In genomic region chr3:55824406-55824805, GRCh38 we compare ENCODE assay signal across 35 cellular contexts.
"Had no signal": no experiment of that assay in that cellular context is flagged by ENCODE, and none has a peak within 500 bp of the region (broad histone marks: within the 10 kb centered on the region; RNA-seq: fewer than 3 reads in every experiment).

No MANE protein-coding gene starts in this region.

- H3K4me3 ChIP-seq: MG63 had no signal

- H3K4me2 ChIP-seq: KMS-11 had no signal

- H3K27me3 ChIP-seq: MG63 had no signal

- H3K36me3 ChIP-seq: MG63 had no signal

- DNase-seq: Karpas-422, Kasumi-1, MG63, MM.1S, MV-4-11, NCI-H1048, NCI-H1092, NCI-H1092 treated with DMSO at 0.1 percent for 48 hours, NCI-H1105, NCI-H1105 treated with DMSO at 0.1 percent for 48 hours, NCI-H1417, NCI-H1417 treated with DMSO at 0.1 percent for 48 hours, NCI-H1436 treated with DMSO at 0.1 percent for 48 hours, NCI-H146, NCI-H1694, NCI-H1694 treated with DMSO at 0.1 percent for 48 hours, NCI-H187, NCI-H187 treated with DMSO at 0.1 percent for 48 hours, NCI-H1930, NCI-H2029, NCI-H2029 treated with DMSO at 0.1 percent for 48 hours, NCI-H2081, NCI-H2081 treated with DMSO at 0.1 percent for 48 hours, NCI-H2107, NCI-H2171, NCI-H2171 treated with DMSO at 0.1 percent for 48 hours, NCI-H2227 treated with DMSO at 0.1 percent for 48 hours, NCI-H226, NCI-H345, NCI-H446, NCI-H446 treated with DMSO at 0.1 percent for 48 hours, NCI-H510A, NCI-H510A treated with DMSO at 0.1 percent for 48 hours, NCI-H524 had no signal

- H3K9me3 ChIP-seq: MG63 had no signal

- H3K27ac ChIP-seq: KMS-11 had no signal

- H3K9ac ChIP-seq: KMS-11 had no signal
